ENCODE assay signal across 1 cellular context in genomic region chr22:40552070-40552469, GRCh38.
TF ChIP-seq lines count a peak whose summit lies in the region.

No MANE protein-coding gene starts in this region.

TF ChIP-seq in K562, 482 proteins besides CTCF, POLR2A, EP300 and RAD21 (continued from another document and continues in another):
- TF ChIP-seq ZNF518B (CRISPR knock-in tag; IDR thresholded peaks at IDR 0.05) (no peak), TAF1 (IDR thresholded peaks at IDR 0.05; ENCODE audit: control insufficient read depth, extremely low read depth, insufficient read depth, low read length, severe bottlenecking) (no peak), SMARCA4 (IDR thresholded peaks at IDR 0.05) (peak; percentile 78), TEAD4 (IDR thresholded peaks at IDR 0.05; ENCODE audit: low read length) (peak; percentile 87), TEAD4 (CRISPR knock-in tag; IDR thresholded peaks at IDR 0.05; ENCODE audit: borderline replicate concordance) (no peak), RBBP5 (IDR thresholded peaks at IDR 0.05; ENCODE audit: borderline replicate concordance, insufficient read depth, low read length, poor library complexity, severe bottlenecking) (no peak), NR2C2 (CRISPR knock-in tag; IDR thresholded peaks at IDR 0.05) (no peak), NR2C2 (tag; IDR thresholded peaks at IDR 0.05) (peak; percentile 66; the same call in 1 of the 2 replicates), HDAC2 (IDR thresholded peaks at IDR 0.05) (peak; percentile 82), ZNF12 (CRISPR knock-in tag; IDR thresholded peaks at IDR 0.05) (no peak), ZFP36 (IDR thresholded peaks at IDR 0.05; ENCODE audit: low read depth, low read length, partially characterized antibody) (no peak), ZNF551 (CRISPR knock-in tag; IDR thresholded peaks at IDR 0.05) (no peak), ZNF318 (IDR thresholded peaks at IDR 0.05; ENCODE audit: borderline replicate concordance in 1 of 2, low read depth in 1 of 2) (no peak), XRCC5 (IDR thresholded peaks at IDR 0.05; ENCODE audit: low read depth, low read length) (0 out of 2 replicates have a peak, but pooled peaks have one; percentile 33), FUS (optimal IDR thresholded peaks at IDR 0.05; ENCODE audit: low read depth, low read length) (no peak), ZNF830 (CRISPR knock-in tag; IDR thresholded peaks at IDR 0.05) (no peak), TFAP4 (CRISPR knock-in tag; IDR thresholded peaks at IDR 0.05; ENCODE audit: borderline replicate concordance) (peak; percentile 67; the same call in 1 of the 2 replicates), PHF21A (IDR thresholded peaks at IDR 0.05; ENCODE audit: borderline replicate concordance, low read depth) (no peak), KDM1A (IDR thresholded peaks at IDR 0.05) (peak; percentile 88 to 89), NUFIP1 (IDR thresholded peaks at IDR 0.05; ENCODE audit: partially characterized antibody) (no peak), SMARCB1 (IDR thresholded peaks at IDR 0.05; ENCODE audit: insufficient read length, low read depth) (no peak), ZNF165 (CRISPR knock-in tag; IDR thresholded peaks at IDR 0.05; ENCODE audit: borderline replicate concordance) (no peak), ZC3H8 (IDR thresholded peaks at IDR 0.05) (no peak), ZNF695 (CRISPR knock-in tag; IDR thresholded peaks at IDR 0.05) (no peak), ZNF121 (CRISPR knock-in tag; conservative IDR thresholded peaks at IDR 0.05) (no peak), ZNF445 (CRISPR knock-in tag; IDR thresholded peaks at IDR 0.05; ENCODE audit: low read depth) (no peak), RBM15 (IDR thresholded peaks at IDR 0.05; ENCODE audit: insufficient read depth, low read length) (no peak), ZNF134 (CRISPR knock-in tag; conservative IDR thresholded peaks at IDR 0.05) (no peak), NCOA2 (IDR thresholded peaks at IDR 0.05; ENCODE audit: partially characterized antibody in 2 of 2) (peak; percentile 15 to 28), CBFB (CRISPR knock-in tag; IDR thresholded peaks at IDR 0.05) (no peak), ZFPM2 (CRISPR knock-in tag; IDR thresholded peaks at IDR 0.05) (no peak)
- TF ChIP-seq, protein P1, sequence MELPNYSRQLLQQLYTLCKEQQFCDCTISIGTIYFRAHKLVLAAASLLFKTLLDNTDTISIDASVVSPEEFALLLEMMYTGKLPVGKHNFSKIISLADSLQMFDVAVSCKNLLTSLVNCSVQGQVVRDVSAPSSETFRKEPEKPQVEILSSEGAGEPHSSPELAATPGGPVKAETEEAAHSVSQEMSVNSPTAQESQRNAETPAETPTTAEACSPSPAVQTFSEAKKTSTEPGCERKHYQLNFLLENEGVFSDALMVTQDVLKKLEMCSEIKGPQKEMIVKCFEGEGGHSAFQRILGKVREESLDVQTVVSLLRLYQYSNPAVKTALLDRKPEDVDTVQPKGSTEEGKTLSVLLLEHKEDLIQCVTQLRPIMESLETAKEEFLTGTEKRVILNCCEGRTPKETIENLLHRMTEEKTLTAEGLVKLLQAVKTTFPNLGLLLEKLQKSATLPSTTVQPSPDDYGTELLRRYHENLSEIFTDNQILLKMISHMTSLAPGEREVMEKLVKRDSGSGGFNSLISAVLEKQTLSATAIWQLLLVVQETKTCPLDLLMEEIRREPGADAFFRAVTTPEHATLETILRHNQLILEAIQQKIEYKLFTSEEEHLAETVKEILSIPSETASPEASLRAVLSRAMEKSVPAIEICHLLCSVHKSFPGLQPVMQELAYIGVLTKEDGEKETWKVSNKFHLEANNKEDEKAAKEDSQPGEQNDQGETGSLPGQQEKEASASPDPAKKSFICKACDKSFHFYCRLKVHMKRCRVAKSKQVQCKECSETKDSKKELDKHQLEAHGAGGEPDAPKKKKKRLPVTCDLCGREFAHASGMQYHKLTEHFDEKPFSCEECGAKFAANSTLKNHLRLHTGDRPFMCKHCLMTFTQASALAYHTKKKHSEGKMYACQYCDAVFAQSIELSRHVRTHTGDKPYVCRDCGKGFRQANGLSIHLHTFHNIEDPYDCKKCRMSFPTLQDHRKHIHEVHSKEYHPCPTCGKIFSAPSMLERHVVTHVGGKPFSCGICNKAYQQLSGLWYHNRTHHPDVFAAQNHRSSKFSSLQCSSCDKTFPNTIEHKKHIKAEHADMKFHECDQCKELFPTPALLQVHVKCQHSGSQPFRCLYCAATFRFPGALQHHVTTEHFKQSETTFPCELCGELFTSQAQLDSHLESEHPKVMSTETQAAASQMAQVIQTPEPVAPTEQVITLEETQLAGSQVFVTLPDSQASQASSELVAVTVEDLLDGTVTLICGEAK (IDR thresholded peaks at IDR 0.05): no peak
- TF ChIP-seq, protein P1 (CRISPR knock-in tag; IDR thresholded peaks at IDR 0.05): no peak
- TF ChIP-seq, protein P2, sequence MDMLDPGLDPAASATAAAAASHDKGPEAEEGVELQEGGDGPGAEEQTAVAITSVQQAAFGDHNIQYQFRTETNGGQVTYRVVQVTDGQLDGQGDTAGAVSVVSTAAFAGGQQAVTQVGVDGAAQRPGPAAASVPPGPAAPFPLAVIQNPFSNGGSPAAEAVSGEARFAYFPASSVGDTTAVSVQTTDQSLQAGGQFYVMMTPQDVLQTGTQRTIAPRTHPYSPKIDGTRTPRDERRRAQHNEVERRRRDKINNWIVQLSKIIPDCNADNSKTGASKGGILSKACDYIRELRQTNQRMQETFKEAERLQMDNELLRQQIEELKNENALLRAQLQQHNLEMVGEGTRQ (CRISPR knock-in tag; IDR thresholded peaks at IDR 0.05): no peak
- TF ChIP-seq, protein P3, sequence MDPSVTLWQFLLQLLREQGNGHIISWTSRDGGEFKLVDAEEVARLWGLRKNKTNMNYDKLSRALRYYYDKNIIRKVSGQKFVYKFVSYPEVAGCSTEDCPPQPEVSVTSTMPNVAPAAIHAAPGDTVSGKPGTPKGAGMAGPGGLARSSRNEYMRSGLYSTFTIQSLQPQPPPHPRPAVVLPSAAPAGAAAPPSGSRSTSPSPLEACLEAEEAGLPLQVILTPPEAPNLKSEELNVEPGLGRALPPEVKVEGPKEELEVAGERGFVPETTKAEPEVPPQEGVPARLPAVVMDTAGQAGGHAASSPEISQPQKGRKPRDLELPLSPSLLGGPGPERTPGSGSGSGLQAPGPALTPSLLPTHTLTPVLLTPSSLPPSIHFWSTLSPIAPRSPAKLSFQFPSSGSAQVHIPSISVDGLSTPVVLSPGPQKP (CRISPR knock-in tag; IDR thresholded peaks at IDR 0.05): no peak
